ENCODE assay signal across 8 cellular contexts in genomic region chr5:159178978-159179377, GRCh38. TPM values are rescaled to one million over a fixed set of nuclear protein-coding genes. Genes with fewer than 3 reads are reported as not detected.
A peak's percentile ranks its signal among the peaks of the same experiment; 100 is the strongest.
DNase-seq lines count a peak whose midpoint lies in the region; ATAC-seq lines count a peak whose summit lies in the region.

No MANE protein-coding gene starts in this region.

- H3K27ac Mint-ChIP-seq in natural killer cell treated with Interleukin-12 subunit alpha and Interleukin-12 subunit beta and Interleukin-15 and Interleukin-18, amount 100 ng/mL, for 72 hours, result peak overlapping the region; percentile 83 to 96

- no peaks in the 10 kb centered on the region for H3K36me3 Mint-ChIP-seq in natural killer cell treated with Interleukin-12 subunit alpha and Interleukin-12 subunit beta and Interleukin-15 and Interleukin-18, amount 100 ng/mL, for 72 hours

- no peaks in the 10 kb centered on the region for H3K9me3 Mint-ChIP-seq in natural killer cell treated with Interleukin-12 subunit alpha and Interleukin-12 subunit beta and Interleukin-15 and Interleukin-18, amount 100 ng/mL, for 72 hours

- peaks cover 41 to 49% of the 10 kb centered on the region in 2 donors for H3K4me1 Mint-ChIP-seq in natural killer cell treated with Interleukin-12 subunit alpha and Interleukin-12 subunit beta and Interleukin-15 and Interleukin-18, amount 100 ng/mL, for 72 hours (ENCODE audit: low read depth in 2 of 2)

- peak; percentile 87 for DNase-seq in Daoy (ENCODE audit: low read depth)
- peak; percentile 32 for DNase-seq in NCI-H1048 (lab: John Stamatoyannopoulos, UW)
- peak; percentile 88 for DNase-seq in brain pericyte (ENCODE audit: low read depth, low spot score)
- DNase-seq in natural killer cell treated with Interleukin-12 subunit alpha and Interleukin-12 subunit beta and Interleukin-15 and Interleukin-18, amount 100 ng/mL, for 72 hours (ENCODE audit: low spot score), result no peak
- DNase-seq in stimulated activated naive CD4-positive, alpha-beta T cell (lab: John Stamatoyannopoulos, UW), result no peak
- no peak for DNase-seq in NCI-H82 treated with DMSO at 0.1 percent for 48 hours (lab: John Stamatoyannopoulos, UW; ENCODE audit: unreplicated experiment)
- no peak for DNase-seq in NAMALWA (ENCODE audit: low spot score)

- peak overlapping the region; percentile 56 for H3K4me3 Mint-ChIP-seq in natural killer cell treated with Interleukin-12 subunit alpha and Interleukin-12 subunit beta and Interleukin-15 and Interleukin-18, amount 100 ng/mL, for 72 hours

- no peaks in the 10 kb centered on the region for H3K27me3 Mint-ChIP-seq in natural killer cell treated with Interleukin-12 subunit alpha and Interleukin-12 subunit beta and Interleukin-15 and Interleukin-18, amount 100 ng/mL, for 72 hours

- ATAC-seq in GM21723 (IDR thresholded peaks at IDR 0.05; ENCODE audit: unreplicated experiment), result peak; percentile 58
- peak; percentile 83 to 92 for ATAC-seq in natural killer cell treated with Interleukin-12 subunit alpha and Interleukin-12 subunit beta and Interleukin-15 and Interleukin-18, amount 100 ng/mL, for 72 hours

RNA-seq across cellular contexts. Expression of gene RNF145, which starts 30.4 kb away (rescaled TPM):
- total RNA-seq in Daoy (2014; rRNA removed; shearing (Covaris generic)), result 31.4 and 40.6 TPM in 2 replicates
- 100 to 1,000 TPM in 1 of 2 donors, 10 to 100 TPM in 1; 92.3 to 113 TPM for total RNA-seq in natural killer cell treated with Interleukin-12 subunit alpha and Interleukin-12 subunit beta and Interleukin-15 and Interleukin-18, amount 100 ng/mL, for 72 hours

Comparison
In these comparisons a context has a peak if more than half of its experiments do, and no peak if none do; other contexts are left out.
1. DNase-seq: peak in Daoy (single experiment), NCI-H1048 (single experiment) and brain pericyte (single experiment); none in natural killer cell treated with Interleukin-12 subunit alpha and Interleukin-12 subunit beta and Interleukin-15 and Interleukin-18, amount 100 ng/mL, for 72 hours (single experiment), stimulated activated naive CD4-positive, alpha-beta T cell (0 of 6), NCI-H82 treated with DMSO at 0.1 percent for 48 hours (single experiment) and NAMALWA (single experiment).